Comparison of ENCODE assay signal across 18 cellular contexts in the genomic region with DNA sequence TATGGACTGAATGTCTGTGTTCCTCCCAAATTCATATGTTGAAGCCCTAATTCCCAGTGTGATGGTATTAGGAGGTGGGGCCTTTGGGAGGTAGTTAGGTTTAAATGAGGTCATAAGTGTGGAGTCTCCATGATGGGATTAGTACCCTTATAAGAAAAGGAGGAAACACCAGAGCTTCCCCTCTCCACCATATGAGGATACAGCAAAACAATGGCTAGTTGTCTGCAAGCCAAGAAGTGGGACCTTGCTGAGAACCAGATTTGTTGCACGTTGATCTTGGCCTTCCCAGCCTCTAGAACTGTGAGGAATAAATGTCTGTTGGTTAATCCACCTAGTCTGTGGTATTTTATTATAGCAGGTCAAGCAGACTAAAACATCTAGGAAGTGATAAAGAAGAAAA.
"Had no signal": no experiment of that assay in that cellular context is flagged by ENCODE, and none has a peak within 500 bp of the region (broad histone marks: within the 10 kb centered on the region; RNA-seq: fewer than 3 reads in every experiment).

No MANE protein-coding gene starts in this region.

- DNase-seq: naive thymus-derived CD8-positive, alpha-beta T cell; nephron progenitor cell; nucleus accumbens; pancreas; right cardiac atrium; right lobe of liver; sigmoid colon; small intestine; stimulated activated CD4-positive, alpha-beta T cell treated with anti-CD3 and anti-CD28 coated beads, Interleukin-15, amount 100 ng/mL, for 24 hours; stimulated activated CD4-positive, alpha-beta T cell treated with anti-CD3 and anti-CD28 coated beads, Interleukin-2, amount 100 ng/mL, for 24 hours; stimulated activated CD4-positive, alpha-beta T cell treated with anti-CD3 and anti-CD28 coated beads, Interleukin-2, amount 100 ng/mL, for 48 hours; stimulated activated CD4-positive, alpha-beta T cell treated with anti-CD3 and anti-CD28 coated beads, Interleukin-4, amount 100 ng/mL, for 24 hours; stimulated activated naive B cell treated with anti-CD40 and anti-IgM and Interleukin-4, amounts not matched to agents 10 μg/mL and 1 μg/mL and 100 μg/mL, for 72 hours; stimulated activated naive CD4-positive, alpha-beta T cell treated with Interleukin-2 at 50 U/mL for 16 hours; stomach; thyroid gland; trophoblast cell; upper lobe of left lung had no signal
